Comparison of ENCODE assay signal across 8 cellular contexts in the genomic region with DNA sequence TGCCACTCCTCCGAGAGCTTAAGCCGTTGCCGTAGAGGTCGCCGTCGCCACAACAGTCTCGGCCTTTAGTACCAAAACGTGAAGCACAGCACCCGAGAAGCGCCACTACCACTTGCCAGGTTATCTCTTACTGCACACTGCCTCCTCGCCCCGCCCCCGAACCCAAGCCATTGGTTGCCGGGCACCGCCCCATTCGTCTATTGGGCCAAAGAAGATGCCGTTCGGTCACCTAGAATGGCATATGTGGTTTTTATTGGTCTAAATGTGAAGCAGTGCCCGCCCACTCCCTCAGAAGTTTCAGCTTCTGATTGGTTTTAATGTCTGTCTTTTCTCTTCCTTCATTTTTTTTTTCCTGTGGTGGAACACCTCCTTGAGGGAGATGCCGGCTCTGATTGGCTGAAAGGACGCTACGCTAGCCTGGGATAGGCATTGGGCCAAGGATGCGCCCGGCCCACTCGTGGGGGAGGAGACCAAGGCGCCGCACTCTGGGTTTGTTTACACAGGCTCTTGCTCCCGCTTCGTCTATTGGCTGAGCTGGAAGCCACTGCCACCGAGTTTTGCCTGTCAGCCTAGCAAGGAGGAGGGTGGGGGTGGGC. TPM values are rescaled to one million over a fixed set of nuclear protein-coding genes. Genes with fewer than 3 reads are reported as not detected.
DNase-seq lines count a peak whose midpoint lies in the region; ATAC-seq and TF ChIP-seq lines count a peak whose summit lies in the region.

A gene with protein sequence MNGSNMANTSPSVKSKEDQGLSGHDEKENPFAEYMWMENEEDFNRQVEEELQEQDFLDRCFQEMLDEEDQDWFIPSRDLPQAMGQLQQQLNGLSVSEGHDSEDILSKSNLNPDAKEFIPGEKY (minus strand): TSS at position 139 of the 596 bp plus-strand sequence. CDS start 24,514 bp downstream, outside the sequence.

- no peaks in the 10 kb centered on the region for H3K27me3 ChIP-seq in PC-9 (ENCODE audit: insufficient read depth, low read depth)
- H3K27me3 ChIP-seq in esophagus (ENCODE audit: control insufficient read depth in 1 of 2, insufficient read depth in 2 of 2, low read length in 2 of 2) = no peaks in the 10 kb centered on the region
- H3K27me3 ChIP-seq in mucosa of rectum (ENCODE audit: control insufficient read depth in 2 of 2, insufficient read depth in 2 of 2, low read length in 2 of 2) = no peaks in the 10 kb centered on the region

- H3F3A ChIP-seq in PC-9 (ENCODE audit: insufficient read depth, low read depth) = no peaks in the 10 kb centered on the region

- no peaks in the 10 kb centered on the region for H3K9me3 ChIP-seq in PC-9 (ENCODE audit: insufficient read depth, low read depth)
- H3K9me3 ChIP-seq in esophagus (ENCODE audit: control insufficient read depth in 2 of 2, insufficient read depth in 1 of 2, low read depth in 1 of 2, low read length in 1 of 2) = no peaks in the 10 kb centered on the region
- no peaks in the 10 kb centered on the region for H3K9me3 ChIP-seq in mucosa of rectum (ENCODE audit: control insufficient read depth in 2 of 2, low read length in 2 of 2)

- H3K36me3 ChIP-seq in PC-9 (ENCODE audit: low read depth) (no peaks in the 10 kb centered on the region), esophagus (ENCODE audit: control insufficient read depth in 2 of 2, insufficient read depth in 2 of 2, low read length in 1 of 2) (no peaks in the 10 kb centered on the region), mucosa of rectum (ENCODE audit: control insufficient read depth in 2 of 2, insufficient read depth in 2 of 2, low read length in 2 of 2) (no peaks in the 10 kb centered on the region)

- peaks cover 18% of the 10 kb centered on the region for H3K4me1 Mint-ChIP-seq in activated T-cell treated with anti-CD3 and anti-CD28 coated beads, Interleukin-2, amount 50 U/mL, for 4 hours (ENCODE audit: low read depth)

- H3K36me3 Mint-ChIP-seq in activated T-cell treated with anti-CD3 and anti-CD28 coated beads, Interleukin-2, amount 50 U/mL, for 4 hours (ENCODE audit: insufficient read depth) = peaks cover 5% of the 10 kb centered on the region

- H3K4me1 ChIP-seq in PC-9 (replicated peaks; ENCODE audit: insufficient read depth) (peaks cover 10% of the 10 kb centered on the region), esophagus (ENCODE audit: control insufficient read depth in 2 of 2, insufficient read depth in 2 of 2, low read length in 1 of 2) (no peaks in the 10 kb centered on the region), mucosa of rectum (ENCODE audit: control insufficient read depth in 2 of 2, insufficient read depth in 2 of 2, low read length in 2 of 2) (peaks cover 3 to 7% of the 10 kb centered on the region in 2 donors)

- DNase-seq in DMS 273 (lab: John Stamatoyannopoulos, UW; ENCODE audit: unreplicated experiment) = peak; percentile 100
- DNase-seq in HuH-7.5 (ENCODE audit: low spot score) = peak; percentile 68
- DNase-seq in PC-9 = peak; percentile 98 to 100
- peak; percentile 96 for DNase-seq in activated T-cell treated with anti-CD3 and anti-CD28 coated beads, Interleukin-2, amount 50 U/mL, for 4 hours
- DNase-seq in stimulated activated CD8-positive, alpha-beta memory T cell treated with anti-CD3 and anti-CD28 coated beads, Interleukin-4, amount 100 ng/mL, for 4 hours (ENCODE audit: low read depth in 2 of 2, low spot score in 1 of 2) = peak; percentile 94 to 96

- no peaks in the 10 kb centered on the region for H3K79me2 ChIP-seq in PC-9 (ENCODE audit: low read depth)

- peaks cover 2% of the 10 kb centered on the region for H3K27me3 Mint-ChIP-seq in activated T-cell treated with anti-CD3 and anti-CD28 coated beads, Interleukin-2, amount 50 U/mL, for 4 hours (ENCODE audit: low read depth)

- no peaks in the 10 kb centered on the region for H3K9me3 Mint-ChIP-seq in activated T-cell treated with anti-CD3 and anti-CD28 coated beads, Interleukin-2, amount 50 U/mL, for 4 hours

- POLR2A ChIA-PET in PC-9 (lab: Charles Lee; ENCODE audit: unreplicated experiment) = interaction anchor here (0.6 to 0.7 kb wide), 6 partner anchors 101 to 777 kb away, joined by 3 to 8 read pairs (median 4); a partner anchor contains a TSS

- H2AFZ ChIP-seq in PC-9 = peak within 1 kb of the TSS; percentile 84

- peak; percentile 99 for ATAC-seq in GM21528 (IDR thresholded peaks at IDR 0.05; ENCODE audit: low FRiP score, unreplicated experiment)
- ATAC-seq in activated T-cell treated with anti-CD3 and anti-CD28 coated beads, Interleukin-2, amount 50 U/mL, for 4 hours = peak; percentile 94 to 96

- CTCF ChIA-PET in PC-9 (lab: Charles Lee) = interaction anchor here (0.7 to 1.1 kb wide), 5 partner anchors 36 to 881 kb away, joined by 4 to 9 read pairs (median 6); a partner anchor contains a TSS

- intact Hi-C loops in PC-9 (cut with micrococcal nuclease; ENCODE audit: unreplicated experiment) = loop anchor here (2.0 to 10.0 kb wide), 2 partner anchors 50 to 108 kb away; a partner anchor contains a TSS

- H3K27ac ChIP-seq in PC-9 = no peak within 1 kb of the TSS
- H3K27ac ChIP-seq in esophagus (ENCODE audit: low read depth in 2 of 2, low read length in 1 of 2) = peak within 1 kb of the TSS; percentile 77 to 91
- peak within 1 kb of the TSS; percentile 73 to 85 for H3K27ac ChIP-seq in mucosa of rectum (ENCODE audit: low read depth in 2 of 2, low read length in 2 of 2)

- H3K4me3 ChIP-seq in PC-9 (peak within 1 kb of the TSS; percentile 69), esophagus (ENCODE audit: low read depth in 1 of 2, low read length in 2 of 2) (peak within 1 kb of the TSS; percentile 77 to 83), mucosa of rectum (ENCODE audit: low read length in 2 of 2) (peak within 1 kb of the TSS; percentile 86 to 92)

- H3K4me2 ChIP-seq in PC-9 = peak within 1 kb of the TSS; percentile 89

- H3K9ac ChIP-seq in mucosa of rectum (ENCODE audit: low read depth in 1 of 2, low read length in 2 of 2) = peak within 1 kb of the TSS; percentile 74 to 86

- no TSS peak for BruUV-seq in PC-9 (replicated peaks; lab: Mats Ljungman, UMichigan)

- no peaks in the 10 kb centered on the region for H4K20me1 ChIP-seq in PC-9 (ENCODE audit: insufficient read depth)

- H3K9me2 ChIP-seq in PC-9 (ENCODE audit: insufficient read depth) = no peaks in the 10 kb centered on the region

- 0% methylated on average over 30 of the region's 30 CpGs for WGBS in esophagus, 2 donors

- H3K4me3 Mint-ChIP-seq in activated T-cell treated with anti-CD3 and anti-CD28 coated beads, Interleukin-2, amount 50 U/mL, for 4 hours = peak within 1 kb of the TSS; percentile 96

- 0 out of 2 replicates have a peak, but pooled peaks have one; percentile 2 for TF ChIP-seq CTCF in PC-9 (conservative IDR thresholded peaks at IDR 0.05)

RNA-seq across cellular contexts. Expression of the gene that starts here (rescaled TPM):
- 5.4 and 6.1 TPM in 2 replicates for total RNA-seq in PC-9 (2021)
- 1 to 10 TPM; 1.0 to 1.2 (median 1.1) TPM for total RNA-seq in activated T-cell treated with anti-CD3 and anti-CD28 coated beads, Interleukin-2, amount 50 U/mL, for 4 hours
- 1 to 10 TPM; 4.7 to 5.0 TPM for polyA plus RNA-seq in esophagus
